1 cellular context compared by ENCODE assay signal in genomic region chr7:151876112-151876898, GRCh38.
TF ChIP-seq lines count a peak whose summit lies in the region.

No MANE protein-coding gene starts in this region.

TF ChIP-seq in H1, 55 proteins besides CTCF, POLR2A, EP300 and RAD21 (continued from another document):
- TF ChIP-seq CBX5 (IDR thresholded peaks at IDR 0.05; ENCODE audit: low read depth, low read length) (no peak), BACH1 (IDR thresholded peaks at IDR 0.05; ENCODE audit: low read length) (no peak), JUND (IDR thresholded peaks at IDR 0.05; ENCODE audit: low read length) (no peak), TAF7 (optimal IDR thresholded peaks at IDR 0.05; ENCODE audit: borderline replicate concordance, low read depth, low read length) (no peak), E2F6 (IDR thresholded peaks at IDR 0.05) (peak; percentile 23; the same call in 1 of the 2 replicates), SIRT6 (IDR thresholded peaks at IDR 0.05; ENCODE audit: low read length) (no peak), GABPA (IDR thresholded peaks at IDR 0.05; ENCODE audit: borderline replicate concordance, insufficient read depth, low read length) (no peak), YY1 (IDR thresholded peaks at IDR 0.05; ENCODE audit: low read depth, low read length) (no peak), CTBP2 (IDR thresholded peaks at IDR 0.05; ENCODE audit: borderline replicate concordance, insufficient read depth, insufficient read length, low read length) (no peak), ZNF274 (IDR thresholded peaks at IDR 0.05; ENCODE audit: borderline replicate concordance, extremely low read depth, low read length) (no peak), SUZ12 (IDR thresholded peaks at IDR 0.05; ENCODE audit: low read length) (peak; percentile 63; the same call in 1 of the 2 replicates), NANOG (IDR thresholded peaks at IDR 0.05; ENCODE audit: insufficient read depth, low read depth, low read length, poor library complexity, severe bottlenecking) (no peak), CHD7 (IDR thresholded peaks at IDR 0.05; ENCODE audit: insufficient replicate concordance, low read length) (no peak), TBP (IDR thresholded peaks at IDR 0.05; ENCODE audit: low read depth, low read length) (no peak), BCL11A (IDR thresholded peaks at IDR 0.05; ENCODE audit: low read depth in 2 of 2, low read length in 2 of 2) (no peak), GTF2F1 (IDR thresholded peaks at IDR 0.05; ENCODE audit: borderline replicate concordance, low read depth, low read length) (no peak), RXRA (IDR thresholded peaks at IDR 0.05; ENCODE audit: insufficient read depth, low read depth, low read length) (no peak), POU5F1 (IDR thresholded peaks at IDR 0.05; ENCODE audit: low read depth, low read length) (no peak), HDAC2 (IDR thresholded peaks at IDR 0.05; ENCODE audit: borderline replicate concordance in 1 of 2, low read depth in 2 of 2, low read length in 2 of 2) (peak; percentile 33 to 48; a peak in 1 of 4 replicates), CHD1 (IDR thresholded peaks at IDR 0.05; ENCODE audit: low read depth, low read length) (no peak), CREB1 (IDR thresholded peaks at IDR 0.05) (no peak), SIN3A (conservative IDR thresholded peaks at IDR 0.05 in 1 of 2, IDR thresholded peaks at IDR 0.05 in 1 of 2; ENCODE audit: low read depth in 1 of 2, low read length in 2 of 2) (no peak; a peak in 1 of 4 replicates), EGR1 (IDR thresholded peaks at IDR 0.05; ENCODE audit: borderline replicate concordance, low read depth, low read length) (0 out of 2 replicates have a peak, but pooled peaks have one; percentile 42), SAP30 (IDR thresholded peaks at IDR 0.05; ENCODE audit: insufficient read depth, insufficient replicate concordance, low read length) (no peak), USF2 (IDR thresholded peaks at IDR 0.05; ENCODE audit: low read length) (no peak), RNF2 (IDR thresholded peaks at IDR 0.05; ENCODE audit: borderline replicate concordance, low read depth, low read length, missing control alignments, poor library complexity, severe bottlenecking) (no peak), TEAD4 (IDR thresholded peaks at IDR 0.05; ENCODE audit: low read depth, low read length) (peak; percentile 33; the same call in 1 of the 2 replicates), TAF1 (IDR thresholded peaks at IDR 0.05; ENCODE audit: low read depth, low read length) (no peak), BRCA1 (IDR thresholded peaks at IDR 0.05; ENCODE audit: low read depth, low read length) (no peak), EZH2 (IDR thresholded peaks at IDR 0.05; ENCODE audit: low read depth, low read length, severe bottlenecking) (peak; percentile 59), SP2 (IDR thresholded peaks at IDR 0.05; ENCODE audit: low read length) (no peak), POLR2AphosphoS5 (IDR thresholded peaks at IDR 0.05; ENCODE audit: low read depth, low read length) (no peak), CBX8 (IDR thresholded peaks at IDR 0.05; ENCODE audit: borderline replicate concordance, low read depth, low read length) (no peak), MAFK (IDR thresholded peaks at IDR 0.05; ENCODE audit: low read depth, low read length) (no peak), KDM4A (IDR thresholded peaks at IDR 0.05; ENCODE audit: low read depth, low read length, severe bottlenecking) (peak; percentile 69), KDM1A (IDR thresholded peaks at IDR 0.05; ENCODE audit: borderline replicate concordance, low read length) (no peak), SP1 (IDR thresholded peaks at IDR 0.05; ENCODE audit: low read depth, low read length) (no peak), CEBPB (IDR thresholded peaks at IDR 0.05; ENCODE audit: low read depth, low read length) (no peak), NRF1 (IDR thresholded peaks at IDR 0.05; ENCODE audit: low read depth, low read length) (no peak)
